ENCODE assay signal across 26 cellular contexts in genomic region chr7:95910341-95910740, GRCh38.
"Had no signal": no experiment of that assay in that cellular context is flagged by ENCODE, and none has a peak within 500 bp of the region (broad histone marks: within the 10 kb centered on the region; RNA-seq: fewer than 3 reads in every experiment).

No MANE protein-coding gene starts in this region.

- H3K9me3 ChIP-seq: esophagus squamous epithelium, gastroesophageal sphincter, left ventricle myocardium inferior, lower lobe of right lung, ovary, right atrium auricular region, sigmoid colon, stomach, thoracic aorta, transverse colon had no signal

- H3K27ac Mint-ChIP-seq: dendritic cell treated with granulocyte-macrophage colony-stimulating factor and Interleukin-4, amounts not matched to agents 40 ng/mL and 50 ng/mL, for 4 days; effector memory CD8-positive, alpha-beta T cell; immature natural killer cell; memory B cell; mesothelial cell of epicardium; natural killer cell; stimulated activated naive B cell treated with anti-CD40 and anti-IgM and Interleukin-4, amounts not matched to agents 10 μg/mL and 1 μg/mL and 100 μg/mL, for 72 hours had no signal

- H3K9me3 Mint-ChIP-seq: dendritic cell treated with granulocyte-macrophage colony-stimulating factor and Interleukin-4, amounts not matched to agents 40 ng/mL and 50 ng/mL, for 4 days; effector memory CD8-positive, alpha-beta T cell; immature natural killer cell; memory B cell; mesothelial cell of epicardium; natural killer cell; neural crest cell; stimulated activated naive B cell treated with anti-CD40 and anti-IgM and Interleukin-4, amounts not matched to agents 10 μg/mL and 1 μg/mL and 100 μg/mL, for 72 hours had no signal

- H3K4me1 Mint-ChIP-seq: immature natural killer cell; memory B cell; natural killer cell; stimulated activated naive B cell treated with anti-CD40 and anti-IgM and Interleukin-4, amounts not matched to agents 10 μg/mL and 1 μg/mL and 100 μg/mL, for 72 hours had no signal

- ATAC-seq: effector memory CD8-positive, alpha-beta T cell; gastroesophageal sphincter; lower lobe of right lung; natural killer cell; stimulated activated naive B cell treated with anti-CD40 and anti-IgM and Interleukin-4, amounts not matched to agents 10 μg/mL and 1 μg/mL and 100 μg/mL, for 72 hours had no signal

- H3K36me3 ChIP-seq: esophagus squamous epithelium, gastroesophageal sphincter, left ventricle myocardium inferior, lower lobe of right lung, ovary, right atrium auricular region, sigmoid colon, stomach, transverse colon had no signal

- H3K4me3 Mint-ChIP-seq: dendritic cell treated with granulocyte-macrophage colony-stimulating factor and Interleukin-4, amounts not matched to agents 40 ng/mL and 50 ng/mL, for 4 days; effector memory CD8-positive, alpha-beta T cell; immature natural killer cell; memory B cell; mesothelial cell of epicardium; natural killer cell; neural crest cell; stimulated activated naive B cell treated with anti-CD40 and anti-IgM and Interleukin-4, amounts not matched to agents 10 μg/mL and 1 μg/mL and 100 μg/mL, for 72 hours had no signal

- FAIRE-seq: keratinocyte had no signal

- H3K27ac ChIP-seq: epithelial cell of prostate, esophagus squamous epithelium, gastroesophageal sphincter, left ventricle myocardium inferior, lower lobe of right lung, right atrium auricular region, sigmoid colon, skin epidermis, stomach, thoracic aorta, transverse colon had no signal

- H3K27me3 ChIP-seq: esophagus squamous epithelium, gastroesophageal sphincter, ovary, right atrium auricular region, sigmoid colon had no signal

- H3K4me1 ChIP-seq: esophagus squamous epithelium, gastroesophageal sphincter, left ventricle myocardium inferior, lower lobe of right lung, right atrium auricular region, stomach, transverse colon had no signal

- DNase-seq: effector memory CD8-positive, alpha-beta T cell; esophagus squamous epithelium; foreskin fibroblast; glutamatergic neuron; immature natural killer cell; left ventricle myocardium inferior; lower lobe of right lung; natural killer cell; ovary; sigmoid colon; stimulated activated CD4-positive, alpha-beta T cell treated with anti-CD3 and anti-CD28 coated beads, Interleukin-2, amount 100 ng/mL, for 24 hours; stimulated activated CD4-positive, alpha-beta T cell treated with anti-CD3 and anti-CD28 coated beads, Interleukin-4, amount 100 ng/mL, for 4 hours; stimulated activated naive B cell treated with anti-CD40 and anti-IgM and Interleukin-4, amounts not matched to agents 10 μg/mL and 1 μg/mL and 100 μg/mL, for 72 hours; stomach; substantia nigra; transverse colon had no signal

- H3K4me3 ChIP-seq: esophagus squamous epithelium, gastroesophageal sphincter, left ventricle myocardium inferior, lower lobe of right lung, ovary, right atrium auricular region, sigmoid colon, skin epidermis, stomach, thoracic aorta, transverse colon had no signal

- H3K36me3 Mint-ChIP-seq: immature natural killer cell; memory B cell; mesothelial cell of epicardium; natural killer cell; stimulated activated naive B cell treated with anti-CD40 and anti-IgM and Interleukin-4, amounts not matched to agents 10 μg/mL and 1 μg/mL and 100 μg/mL, for 72 hours had no signal
